Comparison of ENCODE assay signal across 8 cellular contexts in the genomic region with DNA sequence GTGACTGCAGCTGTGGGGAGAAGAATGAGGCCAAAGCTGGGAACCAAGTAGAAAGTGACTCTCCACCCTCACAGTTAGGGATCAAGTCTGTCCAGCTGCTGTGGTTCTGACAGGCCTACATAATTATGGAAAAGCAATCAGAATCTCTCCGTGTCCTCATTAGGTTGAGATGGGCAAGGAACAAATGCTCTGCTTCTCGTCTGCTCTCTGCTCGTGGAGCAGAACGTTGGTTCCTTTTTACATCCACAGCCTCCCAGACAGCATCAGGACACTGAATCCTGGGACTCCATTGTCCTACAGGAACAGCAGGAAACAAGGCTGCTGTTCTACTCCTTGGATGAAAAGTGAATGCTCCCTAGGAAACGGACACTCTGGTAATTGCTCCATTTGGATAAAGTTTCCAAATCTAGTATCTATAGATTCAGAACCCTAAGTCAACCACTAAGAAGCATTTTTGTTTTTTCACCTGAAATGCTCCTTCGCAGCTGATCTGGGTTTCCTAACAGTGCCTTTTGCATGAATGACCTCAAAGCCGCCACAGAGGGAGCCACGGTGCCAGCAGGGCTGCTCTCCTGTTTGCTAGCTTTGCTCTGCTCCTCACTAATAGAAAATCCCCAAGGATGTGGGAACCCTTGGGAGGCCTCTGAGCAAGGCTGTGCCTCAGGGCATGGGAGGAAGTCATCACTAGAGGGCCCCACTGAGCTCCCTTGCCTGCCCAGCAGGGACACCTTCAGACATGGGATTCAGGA.
DNase-seq lines count a peak whose midpoint lies in the region; ATAC-seq lines count a peak whose summit lies in the region.

No MANE protein-coding gene starts in this region.

- no peak overlapping the region for H3K27ac Mint-ChIP-seq in activated CD8-positive, alpha-beta memory T cell treated with anti-CD3 and anti-CD28 coated beads, Interleukin-2, amount 10 ng/mL, durations not matched to agents 7 days and 5 days

- H3K79me2 ChIP-seq in mesendoderm (ENCODE audit: control insufficient read depth, insufficient read depth, low read length), result no peaks in the 10 kb centered on the region

- no peak overlapping the region for H3K23ac ChIP-seq in mesendoderm (ENCODE audit: low read length)

- peaks cover 2% of the 10 kb centered on the region for H3K27me3 Mint-ChIP-seq in activated CD8-positive, alpha-beta memory T cell treated with anti-CD3 and anti-CD28 coated beads, Interleukin-2, amount 10 ng/mL, durations not matched to agents 7 days and 5 days

- H3K4me2 ChIP-seq in mesendoderm (ENCODE audit: low read length), result no peak overlapping the region

- H2BK120ac ChIP-seq in mesendoderm (ENCODE audit: low read depth, low read length), result no peak overlapping the region

- H3K36me3 Mint-ChIP-seq in activated CD8-positive, alpha-beta memory T cell treated with anti-CD3 and anti-CD28 coated beads, Interleukin-2, amount 10 ng/mL, durations not matched to agents 7 days and 5 days, result no peaks in the 10 kb centered on the region

- DNase-seq in DMS53 treated with DMSO at 0.1 percent for 48 hours (lab: John Stamatoyannopoulos, UW; ENCODE audit: unreplicated experiment) (peak; percentile 83), HuH-7 (ENCODE audit: low spot score) (peak; percentile 51), OCI-M1 (lab: John Stamatoyannopoulos, UW) (peak; percentile 50), ecto neural progenitor cell (ENCODE audit: low spot score) (peak; percentile 88), mesendoderm (peak; percentile 98)
- DNase-seq in activated CD8-positive, alpha-beta memory T cell treated with anti-CD3 and anti-CD28 coated beads, Interleukin-2, amount 10 ng/mL, durations not matched to agents 7 days and 5 days, result no peak

- no peak overlapping the region for H3K9ac ChIP-seq in mesendoderm (ENCODE audit: low read length)

- no peaks in the 10 kb centered on the region for H3K9me3 Mint-ChIP-seq in activated CD8-positive, alpha-beta memory T cell treated with anti-CD3 and anti-CD28 coated beads, Interleukin-2, amount 10 ng/mL, durations not matched to agents 7 days and 5 days (ENCODE audit: low read depth)

- no peaks in the 10 kb centered on the region for H3K36me3 ChIP-seq in mesendoderm (ENCODE audit: control insufficient read depth, insufficient read depth, low read length)

- H3K4me1 ChIP-seq in mesendoderm (ENCODE audit: control insufficient read depth, low read depth, low read length), result peaks cover 4% of the 10 kb centered on the region

- no peak overlapping the region for H3K18ac ChIP-seq in mesendoderm (ENCODE audit: low read length)

- H4K5ac ChIP-seq in mesendoderm (ENCODE audit: low read length), result no peak overlapping the region

- no CpG with 5 or more reads among the region's 8 CpGs for WGBS in mesendoderm (ENCODE audit: extremely low coverage, insufficient coverage, low lambda C conversion rate)

- no peaks in the 10 kb centered on the region for H3K27me3 ChIP-seq in mesendoderm (ENCODE audit: insufficient read depth, low read length, poor library complexity)

- no peak overlapping the region for H2BK5ac ChIP-seq in mesendoderm (ENCODE audit: low read length)

- no peak overlapping the region for H3K4me3 Mint-ChIP-seq in activated CD8-positive, alpha-beta memory T cell treated with anti-CD3 and anti-CD28 coated beads, Interleukin-2, amount 10 ng/mL, durations not matched to agents 7 days and 5 days

- no peak overlapping the region for H3K4me3 ChIP-seq in mesendoderm (ENCODE audit: low read length)

- no peak overlapping the region for H3K27ac ChIP-seq in mesendoderm (ENCODE audit: low read depth, low read length)

- no peak overlapping the region for H4K8ac ChIP-seq in mesendoderm (ENCODE audit: low read depth, low read length)

- no peak for ATAC-seq in GM21737 (IDR thresholded peaks at IDR 0.05; ENCODE audit: unreplicated experiment)
- no peak for ATAC-seq in HG02938 (IDR thresholded peaks at IDR 0.05; ENCODE audit: unreplicated experiment)
- no peak for ATAC-seq in activated CD8-positive, alpha-beta memory T cell treated with anti-CD3 and anti-CD28 coated beads, Interleukin-2, amount 10 ng/mL, durations not matched to agents 7 days and 5 days

- H3K79me1 ChIP-seq in mesendoderm (ENCODE audit: low read length), result no peaks in the 10 kb centered on the region

- no peak overlapping the region for H3K4ac ChIP-seq in mesendoderm (ENCODE audit: low read depth, low read length)

- H3K56ac ChIP-seq in mesendoderm (ENCODE audit: low read length), result no peak overlapping the region

- CTCF ChIA-PET in activated CD8-positive, alpha-beta memory T cell treated with anti-CD3 and anti-CD28 coated beads, Interleukin-2, amount 10 ng/mL, durations not matched to agents 7 days and 5 days (lab: Charles Lee), result interaction anchor here (1.1 to 1.8 kb wide), 6 partner anchors 9 to 480 kb away, joined by 3 to 6 read pairs (median 4); no protein-coding TSS in a partner anchor

- H2AK5ac ChIP-seq in mesendoderm (ENCODE audit: low read length), result no peak overlapping the region

- H3K4me1 Mint-ChIP-seq in activated CD8-positive, alpha-beta memory T cell treated with anti-CD3 and anti-CD28 coated beads, Interleukin-2, amount 10 ng/mL, durations not matched to agents 7 days and 5 days, result peaks cover 1% of the 10 kb centered on the region

- H2BK15ac ChIP-seq in mesendoderm (replicated peaks; ENCODE audit: low read depth), result no peak overlapping the region
